24 cellular contexts compared by ENCODE assay signal in genomic region chr6:14290448-14291388, GRCh38.
A peak's percentile ranks its signal among the peaks of the same experiment; 100 is the strongest.
DNase-seq lines count a peak whose midpoint lies in the region; ATAC-seq and TF ChIP-seq lines count a peak whose summit lies in the region.
"Had no signal": no experiment of that assay in that cellular context is flagged by ENCODE, and none has a peak within 500 bp of the region (broad histone marks: within the 10 kb centered on the region; RNA-seq: fewer than 3 reads in every experiment).

No MANE protein-coding gene starts in this region.

- H3K9ac ChIP-seq in DND-41 (ENCODE audit: low read depth, low read length) (peak overlapping the region; percentile 7; the same call in 1 of the 2 replicates), PC-3 (ENCODE audit: low read length) (no peak overlapping the region)

- POLR2A ChIA-PET in naive thymus-derived CD4-positive, alpha-beta T cell (lab: Charles Lee) = interaction anchor here (0.6 to 0.9 kb wide), 2 partner anchors 14 to 674 kb away, joined by 3 read pairs; no protein-coding TSS in a partner anchor
- POLR2A ChIA-PET in PC-3 (lab: Charles Lee; ENCODE audit: unreplicated experiment) = no interaction called here

- CTCF ChIA-PET in naive thymus-derived CD4-positive, alpha-beta T cell (lab: Charles Lee) = interaction anchor here (1.0 kb wide), 1 partner anchor 17 kb away, joined by 3 read pairs; no protein-coding TSS in a partner anchor
- CTCF ChIA-PET in PC-3 (lab: Charles Lee) = no interaction called here

- H3K9me3 ChIP-seq in DND-41 (ENCODE audit: insufficient read depth, low read length, severe bottlenecking) (no peaks in the 10 kb centered on the region), PC-3 (ENCODE audit: low read length) (no peaks in the 10 kb centered on the region)
- H3K9me3 ChIP-seq in naive thymus-derived CD4-positive, alpha-beta T cell (ENCODE audit: control insufficient read depth in 2 of 3, low read length in 3 of 3) = no peaks in the 10 kb centered on the region
- H3K9me3 ChIP-seq: ascending aorta, ovary, right atrium auricular region, SJCRH30, spleen, transverse colon had no signal

- BruUV-seq in PC-3 (replicated peaks; lab: Mats Ljungman, UMichigan) = no TSS peak

- H4K20me1 ChIP-seq in DND-41 (ENCODE audit: insufficient read depth, low read length) = no peaks in the 10 kb centered on the region
- H4K20me1 ChIP-seq in PC-3 (ENCODE audit: low read length) = no peaks in the 10 kb centered on the region

- H3K4me2 ChIP-seq in DND-41 (ENCODE audit: insufficient read depth, low read length) (peak overlapping the region; percentile 15; the same call in 1 of the 2 replicates), PC-3 (ENCODE audit: low read length) (no peak overlapping the region)

- no peaks in the 10 kb centered on the region for H3K79me2 ChIP-seq in DND-41 (ENCODE audit: insufficient read depth, low read length)
- no peaks in the 10 kb centered on the region for H3K79me2 ChIP-seq in PC-3 (ENCODE audit: low read length)

- peaks cover 3% of the 10 kb centered on the region for H3K27me3 Mint-ChIP-seq in activated CD4-positive, alpha-beta T cell treated with anti-CD3 and anti-CD28 coated beads, Interleukin-2, amount 10 ng/mL, durations not matched to agents 24 days and 14 days
- peaks cover 0 to 3% (median 0%) of the 10 kb centered on the region in 5 donors for H3K27me3 Mint-ChIP-seq in naive thymus-derived CD4-positive, alpha-beta T cell

- H3K4me1 ChIP-seq in DND-41 (ENCODE audit: insufficient read depth, low read length) (peaks cover 16% of the 10 kb centered on the region), PC-3 (ENCODE audit: insufficient read depth, low read length) (peaks cover 22% of the 10 kb centered on the region)
- no peaks in the 10 kb centered on the region for H3K4me1 ChIP-seq in naive thymus-derived CD4-positive, alpha-beta T cell (ENCODE audit: control insufficient read depth in 2 of 2, insufficient read depth in 2 of 2, low read length in 2 of 2)
- H3K4me1 ChIP-seq: SJCRH30, transverse colon had no signal

- H3K36me3 ChIP-seq in DND-41 (ENCODE audit: insufficient read depth, low read length) (no peaks in the 10 kb centered on the region), PC-3 (ENCODE audit: low read depth, low read length) (no peaks in the 10 kb centered on the region)
- no peaks in the 10 kb centered on the region for H3K36me3 ChIP-seq in naive thymus-derived CD4-positive, alpha-beta T cell (ENCODE audit: control insufficient read depth in 2 of 3, insufficient read depth in 3 of 3, low read length in 3 of 3)
- H3K36me3 ChIP-seq: ascending aorta, ovary, right atrium auricular region, SJCRH30, spleen, transverse colon had no signal

- TF ChIP-seq CTCF in DND-41 (IDR thresholded peaks at IDR 0.05; ENCODE audit: borderline replicate concordance, extremely low read depth, low read length, poor library complexity, severe bottlenecking) = no peak
- no peak for TF ChIP-seq CTCF in PC-3 (conservative IDR thresholded peaks at IDR 0.05; ENCODE audit: low read depth, low read length)

- peak overlapping the region; percentile 49 for H3K27ac ChIP-seq in DND-41 (ENCODE audit: low read length)
- no peak overlapping the region for H3K27ac ChIP-seq in naive thymus-derived CD4-positive, alpha-beta T cell (ENCODE audit: low read depth, low read length)
- H3K27ac ChIP-seq in PC-3 (ENCODE audit: low read length) = no peak overlapping the region
- H3K27ac ChIP-seq: ascending aorta, dorsolateral prefrontal cortex, ovary, right atrium auricular region, SJCRH30, spleen, transverse colon had no signal

- no peaks in the 10 kb centered on the region for H3K36me3 Mint-ChIP-seq in activated CD4-positive, alpha-beta T cell treated with anti-CD3 and anti-CD28 coated beads, Interleukin-2, amount 10 ng/mL, durations not matched to agents 24 days and 14 days (ENCODE audit: low read depth)
- H3K36me3 Mint-ChIP-seq in naive thymus-derived CD4-positive, alpha-beta T cell = no peaks in the 10 kb centered on the region

- H3K27me3 ChIP-seq in DND-41 (ENCODE audit: insufficient read depth, low read length, poor library complexity) (no peaks in the 10 kb centered on the region), PC-3 (ENCODE audit: low read length) (no peaks in the 10 kb centered on the region)
- no peaks in the 10 kb centered on the region for H3K27me3 ChIP-seq in naive thymus-derived CD4-positive, alpha-beta T cell (ENCODE audit: control insufficient read depth in 2 of 2, insufficient read depth in 2 of 2, low read length in 2 of 2)
- H3K27me3 ChIP-seq: ascending aorta, ovary, right atrium auricular region, SJCRH30, spleen, transverse colon had no signal

- H3K4me3 ChIP-seq in DND-41 (ENCODE audit: low read depth in 1 of 2, low read length in 2 of 2) = no peak overlapping the region
- H3K4me3 ChIP-seq in naive thymus-derived CD4-positive, alpha-beta T cell (ENCODE audit: low read length) = no peak overlapping the region
- no peak overlapping the region for H3K4me3 ChIP-seq in PC-3 (ENCODE audit: low read length)
- H3K4me3 ChIP-seq: ascending aorta, dorsolateral prefrontal cortex, ovary, right atrium auricular region, SJCRH30, spleen, transverse colon had no signal

- ATAC-seq in DND-41 (ENCODE audit: insufficient read depth, low read depth) (peak; percentile 87), PC-3 (no peak)
- ATAC-seq in naive thymus-derived CD4-positive, alpha-beta T cell = no peak
- ATAC-seq: Panc1 had no signal

- H3K9me2 ChIP-seq in PC-3 (replicated peaks; ENCODE audit: low read length) = no peaks in the 10 kb centered on the region

- H2AFZ ChIP-seq in DND-41 (ENCODE audit: low read depth, low read length) (no peak overlapping the region), PC-3 (ENCODE audit: low read length) (no peak overlapping the region)

- no peak overlapping the region for H3K27ac Mint-ChIP-seq in activated CD4-positive, alpha-beta T cell treated with anti-CD3 and anti-CD28 coated beads, Interleukin-2, amount 10 ng/mL, durations not matched to agents 24 days and 14 days
- H3K27ac Mint-ChIP-seq in naive thymus-derived CD4-positive, alpha-beta T cell = peak overlapping the region in 4 of 9 donors; percentile 9 to 67 (median 23)

- peak overlapping the region; percentile 42 for H3K4me3 Mint-ChIP-seq in activated CD4-positive, alpha-beta T cell treated with anti-CD3 and anti-CD28 coated beads, Interleukin-2, amount 10 ng/mL, durations not matched to agents 24 days and 14 days
- H3K4me3 Mint-ChIP-seq in naive thymus-derived CD4-positive, alpha-beta T cell = peak overlapping the region in 6 of 10 donors; percentile 10 to 63 (median 33)
- H3K4me3 Mint-ChIP-seq: central memory CD8-positive, alpha-beta T cell; H9 had no signal

- H3K4me1 Mint-ChIP-seq in activated CD4-positive, alpha-beta T cell treated with anti-CD3 and anti-CD28 coated beads, Interleukin-2, amount 10 ng/mL, durations not matched to agents 24 days and 14 days = peaks cover 12% of the 10 kb centered on the region
- H3K4me1 Mint-ChIP-seq in naive thymus-derived CD4-positive, alpha-beta T cell = peaks cover 7 to 15% (median 13%) of the 10 kb centered on the region in 7 donors

- intact Hi-C loops in activated CD4-positive, alpha-beta T cell treated with anti-CD3 and anti-CD28 coated beads, Interleukin-2, amount 10 ng/mL, durations not matched to agents 24 days and 14 days (cut with micrococcal nuclease) = no loop called here
- intact Hi-C loops in naive thymus-derived CD4-positive, alpha-beta T cell (cut with micrococcal nuclease) = loop anchor here in 1 of 2 donors (1.0 kb wide), 1 partner anchor 11 kb away; no protein-coding TSS in a partner anchor
- intact Hi-C loops in PC-3 (cut with micrococcal nuclease) = no loop called here

- H3K9me3 Mint-ChIP-seq in activated CD4-positive, alpha-beta T cell treated with anti-CD3 and anti-CD28 coated beads, Interleukin-2, amount 10 ng/mL, durations not matched to agents 24 days and 14 days = peaks cover 4% of the 10 kb centered on the region
- peaks cover 0 to 3% (median 0%) of the 10 kb centered on the region in 11 donors for H3K9me3 Mint-ChIP-seq in naive thymus-derived CD4-positive, alpha-beta T cell
- H3K9me3 Mint-ChIP-seq: central memory CD8-positive, alpha-beta T cell; H9 had no signal

- no peaks in the 10 kb centered on the region for H3F3A ChIP-seq in PC-3 (ENCODE audit: low read length, unreplicated experiment)

- no peak for DNase-seq in activated CD4-positive, alpha-beta T cell treated with anti-CD3 and anti-CD28 coated beads, Interleukin-2, amount 10 ng/mL, durations not matched to agents 24 days and 14 days
- no peak for DNase-seq in activated CD4-positive, alpha-beta T cell treated with anti-CD3 and anti-CD28 coated beads, Interleukin-2, amount 50 U/mL, for 1 hour
- no peak for DNase-seq in DND-41
- peak; percentile 21 for DNase-seq in RPMI7951 (ENCODE audit: low read depth)
- DNase-seq in naive thymus-derived CD4-positive, alpha-beta T cell = no peak
- no peak for DNase-seq in SHP77 (lab: John Stamatoyannopoulos, UW)
- no peak for DNase-seq in PC-3
- no peak for DNase-seq in NCI-H1694 (lab: John Stamatoyannopoulos, UW)
- DNase-seq: activated naive CD4-positive, alpha-beta T cell treated with Interleukin-2 at 50 U/mL for 16 hours; dorsolateral prefrontal cortex; H9; IMR-90; MM.1S; NCI-H1930; NCI-H345; ovary; SJCRH30; spleen; stimulated activated CD4-positive, alpha-beta T cell treated with anti-CD3 and anti-CD28 coated beads, Interleukin-4, amount 100 ng/mL, for 24 hours; transverse colon had no signal
